Comparison of ENCODE assay signal across 10 cellular contexts in genomic region chr2:160087854-160088745, GRCh38. TPM values are rescaled to one million over a fixed set of nuclear protein-coding genes. Genes with fewer than 3 reads are reported as not detected.
DNase-seq lines count a peak whose midpoint lies in the region; ATAC-seq and TF ChIP-seq lines count a peak whose summit lies in the region.
"Had no signal": no experiment of that assay in that cellular context is flagged by ENCODE, and none has a peak within 500 bp of the region (broad histone marks: within the 10 kb centered on the region; RNA-seq: fewer than 3 reads in every experiment).

No MANE protein-coding gene starts in this region.

- intact Hi-C loops in activated naive CD4-positive, alpha-beta T cell treated with anti-CD3 and anti-CD28 coated beads for 36 hours (cut with micrococcal nuclease) = no loop called here

- peaks cover under 1% of the 10 kb centered on the region for H3K27me3 Mint-ChIP-seq in activated naive CD4-positive, alpha-beta T cell treated with anti-CD3 and anti-CD28 coated beads for 36 hours (ENCODE audit: low read depth)

- peaks cover 10% of the 10 kb centered on the region for H3K36me3 Mint-ChIP-seq in activated naive CD4-positive, alpha-beta T cell treated with anti-CD3 and anti-CD28 coated beads for 36 hours (ENCODE audit: low read depth)

- no peak overlapping the region for H3K4me3 ChIP-seq in choroid plexus epithelial cell (ENCODE audit: low read depth, low read length)

- no peak overlapping the region for H3K27ac Mint-ChIP-seq in activated naive CD4-positive, alpha-beta T cell treated with anti-CD3 and anti-CD28 coated beads for 36 hours

- peaks cover 47% of the 10 kb centered on the region for H3K9me3 Mint-ChIP-seq in activated naive CD4-positive, alpha-beta T cell treated with anti-CD3 and anti-CD28 coated beads for 36 hours

- TF ChIP-seq CTCF in choroid plexus epithelial cell (conservative IDR thresholded peaks at IDR 0.05; ENCODE audit: low read depth, low read length) = peak; percentile 28

- no peak overlapping the region for H3K4me3 Mint-ChIP-seq in activated naive CD4-positive, alpha-beta T cell treated with anti-CD3 and anti-CD28 coated beads for 36 hours

- CTCF ChIA-PET in activated naive CD4-positive, alpha-beta T cell treated with anti-CD3 and anti-CD28 coated beads for 36 hours (lab: Charles Lee) = interaction anchor here (1.0 to 1.7 kb wide), 3 partner anchors 8 to 340 kb away, joined by 3 to 5 read pairs (median 3); no protein-coding TSS in a partner anchor

- H3K4me1 Mint-ChIP-seq in activated naive CD4-positive, alpha-beta T cell treated with anti-CD3 and anti-CD28 coated beads for 36 hours (ENCODE audit: low read depth) = no peaks in the 10 kb centered on the region

- ATAC-seq in stimulated activated naive CD8-positive, alpha-beta T cell treated with anti-CD3 and anti-CD28 coated beads, Interleukin-15, Interleukin-2, amounts not matched to agents 100 U/mL and 50 U/mL, for 24 hours = no peak
- ATAC-seq in GM18907 (IDR thresholded peaks at IDR 0.05; ENCODE audit: unreplicated experiment) = no peak

- DNase-seq in activated naive CD4-positive, alpha-beta T cell treated with anti-CD3 and anti-CD28 coated beads for 36 hours = peak; percentile 18
- DNase-seq in activated naive CD4-positive, alpha-beta T cell treated with Interleukin-2 at 50 U/mL for 16 hours = no peak
- DNase-seq in NAMALWA (ENCODE audit: low spot score) (peak; percentile 74), choroid plexus epithelial cell (ENCODE audit: low read depth) (peak; percentile 33), putamen (ENCODE audit: low spot score) (no peak)
- peak; percentile 8 for DNase-seq in stimulated activated naive CD8-positive, alpha-beta T cell treated with anti-CD3 and anti-CD28 coated beads, Interleukin-15, Interleukin-2, amounts not matched to agents 100 U/mL and 50 U/mL, for 24 hours
- no peak for DNase-seq in effector CD8-positive, alpha-beta T cell (lab: John Stamatoyannopoulos, UW)
- DNase-seq: activated gamma-delta T cell treated with Interleukin-2 at 50 U/mL for 16 hours; stimulated activated CD4-positive, alpha-beta T cell treated with anti-CD3 and anti-CD28 coated beads, Interleukin-1b, Interleukin-23, amount 100 ng/mL, for 48 hours had no signal

RNA-seq across cellular contexts. Expression of gene PLA2R1, which starts 25.7 kb away (rescaled TPM):
- total RNA-seq in activated naive CD4-positive, alpha-beta T cell treated with anti-CD3 and anti-CD28 coated beads for 36 hours = not detected

Comparison
In these comparisons a context has a peak if more than half of its experiments do, and no peak if none do; other contexts are left out.
1. DNase-seq: peak in activated naive CD4-positive, alpha-beta T cell treated with anti-CD3 and anti-CD28 coated beads for 36 hours (single experiment), NAMALWA (single experiment), choroid plexus epithelial cell (single experiment) and stimulated activated naive CD8-positive, alpha-beta T cell treated with anti-CD3 and anti-CD28 coated beads, Interleukin-15, Interleukin-2, amounts not matched to agents 100 U/mL and 50 U/mL, for 24 hours (single experiment); none in activated naive CD4-positive, alpha-beta T cell treated with Interleukin-2 at 50 U/mL for 16 hours (single experiment), putamen (single experiment) and effector CD8-positive, alpha-beta T cell (single experiment).